ENCODE assay signal across 22 cellular contexts in genomic region chr12:20443792-20444191, GRCh38.
"Had no signal": no experiment of that assay in that cellular context is flagged by ENCODE, and none has a peak within 500 bp of the region (broad histone marks: within the 10 kb centered on the region; RNA-seq: fewer than 3 reads in every experiment).

No MANE protein-coding gene starts in this region.

- H3K9me3 ChIP-seq: colonic mucosa, gastrocnemius medialis, pancreas, right lobe of liver, suprapubic skin, upper lobe of left lung had no signal

- H3K4me3 ChIP-seq: colonic mucosa, gastrocnemius medialis, pancreas, right lobe of liver, smooth muscle cell, suprapubic skin, upper lobe of left lung had no signal

- H3K36me3 ChIP-seq: colonic mucosa, gastrocnemius medialis, pancreas, right lobe of liver, suprapubic skin, upper lobe of left lung had no signal

- H3K27ac ChIP-seq: colonic mucosa, pancreas, right lobe of liver, suprapubic skin, upper lobe of left lung had no signal

- ATAC-seq: activated T-helper 17 cell treated with anti-CD3 and anti-CD28 coated beads, Interleukin-2, amount 50 U/mL, for 72 hours; gastrocnemius medialis; naive thymus-derived CD4-positive, alpha-beta T cell; right lobe of liver; stimulated activated naive CD8-positive, alpha-beta T cell treated with anti-CD3 and anti-CD28 coated beads, Interleukin-15, amount 100 ng/mL, for 72 hours; T-cell had no signal

- H3K27me3 ChIP-seq: colonic mucosa, gastrocnemius medialis, pancreas, right lobe of liver, suprapubic skin, upper lobe of left lung had no signal

- DNase-seq: activated CD4-positive, alpha-beta memory T cell treated with anti-CD3 and anti-CD28 coated beads, Interleukin-2, amount 10 ng/mL, durations not matched to agents 7 days and 5 days; activated CD4-positive, alpha-beta T cell treated with anti-CD3 and anti-CD28 coated beads for 48 hours; activated CD4-positive, CD25-positive, alpha-beta regulatory T cell; activated naive CD4-positive, alpha-beta T cell; activated naive CD8-positive, alpha-beta T cell treated with anti-CD3 and anti-CD28 coated beads, Interleukin-2, amount 10 ng/mL, durations not matched to agents 7 days and 5 days; activated T-cell treated with anti-CD3 and anti-CD28 coated beads, Interleukin-2, amount 50 U/mL, for 1 hour; amygdala; central memory CD4-positive, alpha-beta T cell; colonic mucosa; gastrocnemius medialis; head of caudate nucleus; naive thymus-derived CD4-positive, alpha-beta T cell; pancreas; right lobe of liver; stimulated activated CD4-positive, alpha-beta T cell treated with anti-CD3 and anti-CD28 coated beads, Interleukin-4, amount 100 ng/mL, for 1 hour; stimulated activated naive CD8-positive, alpha-beta T cell treated with anti-CD3 and anti-CD28 coated beads, Interleukin-15, amount 100 ng/mL, for 72 hours; T-cell; T-helper 9 cell; upper lobe of left lung had no signal

- H3K4me1 ChIP-seq: colonic mucosa, pancreas, right lobe of liver had no signal
